8 cellular contexts compared by ENCODE assay signal in the genomic region with DNA sequence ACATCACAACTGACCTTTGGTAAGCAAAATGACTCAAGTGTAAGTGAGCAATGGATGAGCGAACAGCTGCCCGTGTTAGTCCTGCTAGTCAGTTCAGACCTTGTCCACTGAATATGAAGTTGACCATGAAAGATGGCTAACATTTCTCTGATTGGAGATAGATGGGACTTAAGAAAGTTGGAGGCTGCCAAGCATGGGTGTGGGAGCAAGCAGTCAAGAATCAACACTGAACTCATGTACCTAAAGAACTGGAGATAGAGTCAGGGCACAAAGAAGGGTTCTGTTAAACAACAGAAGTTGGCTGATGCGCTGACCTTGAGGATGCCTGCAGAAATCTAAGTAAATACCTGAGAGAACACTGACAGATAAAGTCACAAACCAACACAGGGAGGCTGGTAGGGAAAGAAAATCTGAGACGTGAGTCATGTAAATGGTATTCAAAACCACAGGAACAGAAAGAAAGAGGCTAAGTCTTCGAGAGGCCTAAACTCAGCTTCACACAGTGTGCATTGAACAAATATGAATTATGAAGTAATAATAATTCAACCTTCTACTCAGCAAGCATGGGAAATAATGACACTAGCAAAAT. TPM values are rescaled to one million over a fixed set of nuclear protein-coding genes. Genes with fewer than 3 reads are reported as not detected.
A peak's percentile ranks its signal among the peaks of the same experiment; 100 is the strongest.
DNase-seq lines count a peak whose midpoint lies in the region; ATAC-seq and TF ChIP-seq lines count a peak whose summit lies in the region.
"Had no signal": no experiment of that assay in that cellular context is flagged by ENCODE, and none has a peak within 500 bp of the region (broad histone marks: within the 10 kb centered on the region; RNA-seq: fewer than 3 reads in every experiment).

No MANE protein-coding gene starts in this region.

- peak overlapping the region; percentile 87 for H2BK20ac ChIP-seq in IMR-90 (ENCODE audit: low read depth, low read length)

- H3K9ac ChIP-seq in IMR-90 (ENCODE audit: low read depth, low read length): no peak overlapping the region

- H2BK15ac ChIP-seq in IMR-90 (ENCODE audit: low read depth, low read length): peak overlapping the region; percentile 94; the same call in 2 of the 3 replicates

- dilution Hi-C loops in IMR-90 (cut with HindIII; ENCODE audit: low sequenced_read_pairs, unreplicated experiment): no loop called here

- H3K14ac ChIP-seq in IMR-90 (replicated peaks; ENCODE audit: low read depth, low read length): peak overlapping the region; percentile 82

- DNase-seq in IMR-90 (peak; percentile 92), astrocyte of the hippocampus (ENCODE audit: low read depth, low spot score) (peak; percentile 93), kidney glomerular epithelial cell (lab: John Stamatoyannopoulos, UW) (peak; percentile 91), upper lobe of left lung (no peak), GM19238 (ENCODE audit: insufficient read length, low spot score) (no peak), head of caudate nucleus (no peak)
- DNase-seq: naive B cell had no signal

- peak overlapping the region; percentile 95 for H2BK120ac ChIP-seq in IMR-90 (ENCODE audit: low read depth, low read length)

- H3K18ac ChIP-seq in IMR-90 (ENCODE audit: low read depth, low read length): peak overlapping the region; percentile 78

- CTCF ChIA-PET in IMR-90 (lab: Yijun Ruan, JAX): interaction anchor here (0.5 kb wide), 1 partner anchor 27 kb away, joined by 3 read pairs; no protein-coding TSS in a partner anchor

- H3K4me3 ChIP-seq in IMR-90 (ENCODE audit: insufficient read depth, low read depth, low read length) (no peak overlapping the region), upper lobe of left lung (no peak overlapping the region)

- TF ChIP-seq EP300 in upper lobe of left lung (IDR thresholded peaks at IDR 0.05): no peak

- 8% methylated on average over 2 of the region's 5 CpGs; no CpG with 5 or more reads in 1 of the 2 experiments for WGBS in IMR-90 (ENCODE audit: extremely low coverage in 2 of 2, insufficient read length in 1 of 2), 2 experiments
- 68 to 73% methylated on average over 5 of the region's 5 CpGs for WGBS in upper lobe of left lung, 2 donors

- no peaks in the 10 kb centered on the region for H3K9me3 ChIP-seq in IMR-90 (ENCODE audit: control insufficient read depth, insufficient read depth, low read length)
- H3K9me3 ChIP-seq in upper lobe of left lung: no peaks in the 10 kb centered on the region

- no peak for TF ChIP-seq CTCF in IMR-90 (conservative IDR thresholded peaks at IDR 0.05; ENCODE audit: low read depth, low read length)
- no peak for TF ChIP-seq CTCF in upper lobe of left lung (IDR thresholded peaks at IDR 0.05)

- peak overlapping the region; percentile 93 for H2BK5ac ChIP-seq in IMR-90 (ENCODE audit: low read depth, low read length, poor library complexity, severe bottlenecking)

- H3K4ac ChIP-seq in IMR-90 (ENCODE audit: low read depth, low read length): peak overlapping the region; percentile 89

- no peak for TF ChIP-seq POLR2A in IMR-90 (IDR thresholded peaks at IDR 0.05; ENCODE audit: low read depth, low read length)
- no peak for TF ChIP-seq POLR2A in upper lobe of left lung (IDR thresholded peaks at IDR 0.05)

- H3K4me1 ChIP-seq in IMR-90 (ENCODE audit: control insufficient read depth, insufficient read depth, low read length) (peaks cover 14% of the 10 kb centered on the region), upper lobe of left lung (peaks cover 3 to 19% (median 12%) of the 10 kb centered on the region in 4 donors)

- H3K27ac ChIP-seq in IMR-90 (ENCODE audit: insufficient read depth, low read length) (peak overlapping the region; percentile 94), upper lobe of left lung (peak overlapping the region in 2 of 4 donors; percentile 0 to 10)

- peak overlapping the region; percentile 79 for H2AK5ac ChIP-seq in IMR-90 (ENCODE audit: low read depth, low read length)

- H4K8ac ChIP-seq in IMR-90 (ENCODE audit: low read depth in 2 of 2, low read length in 2 of 2): peak overlapping the region; percentile 39 to 86; a peak in 3 of 4 replicates

- H2AFZ ChIP-seq in IMR-90 (replicated peaks; ENCODE audit: low read length, poor library complexity): peak overlapping the region; percentile 50

- peak overlapping the region; percentile 91 for H3K23ac ChIP-seq in IMR-90 (ENCODE audit: low read depth, low read length)

- peak overlapping the region; percentile 68 for H3K56ac ChIP-seq in IMR-90 (ENCODE audit: extremely low read depth, insufficient read depth, low read length)

- H3K79me1 ChIP-seq in IMR-90 (ENCODE audit: low read depth in 1 of 2, low read length in 2 of 2): peaks cover 3 to 40% of the 10 kb centered on the region in 2 experiments; a peak in 3 of 4 replicates

- H4K5ac ChIP-seq in IMR-90 (ENCODE audit: low read depth, low read length): peak overlapping the region; percentile 69; the same call in 1 of the 2 replicates

- H3K36me3 ChIP-seq in IMR-90 (ENCODE audit: control insufficient read depth, insufficient read depth, low read length) (no peaks in the 10 kb centered on the region), upper lobe of left lung (peaks cover 0 to 32% (median 0%) of the 10 kb centered on the region in 4 donors)

- peaks cover 3% of the 10 kb centered on the region; the same call in 1 of the 2 replicates for H4K20me1 ChIP-seq in IMR-90 (ENCODE audit: insufficient read depth, low read length)

- peak overlapping the region; percentile 68 for H3K4me2 ChIP-seq in IMR-90 (ENCODE audit: low read depth, low read length)

- TF ChIP-seq RAD21 in IMR-90 (IDR thresholded peaks at IDR 0.05; ENCODE audit: low read length): no peak

- H2AK9ac ChIP-seq in IMR-90 (replicated peaks; ENCODE audit: low read depth, low read length, poor library complexity): peak overlapping the region; percentile 70

- intact Hi-C loops in IMR-90 (cut with micrococcal nuclease) (loop anchor here (5.0 kb wide), 1 partner anchor 73 kb away; no protein-coding TSS in a partner anchor), head of caudate nucleus (cut with DNase I) (no loop called here)

- peak overlapping the region; percentile 88 for H4K91ac ChIP-seq in IMR-90 (ENCODE audit: insufficient read depth, low read depth, low read length)

- in situ Hi-C loops in IMR-90 (cut with MboI; ENCODE audit: low sequenced_read_pairs): no loop called here

- POLR2A ChIA-PET in IMR-90 (lab: Charles Lee; ENCODE audit: unreplicated experiment): no interaction called here

- no TSS peak for BruUV-seq in IMR-90 (replicated peaks; lab: Mats Ljungman, UMichigan)

- H3K27me3 ChIP-seq in IMR-90 (ENCODE audit: control insufficient read depth, insufficient read depth, low read length) (no peaks in the 10 kb centered on the region), upper lobe of left lung (no peaks in the 10 kb centered on the region)

- peaks cover 7% of the 10 kb centered on the region for H3K9me1 ChIP-seq in IMR-90 (ENCODE audit: insufficient read depth, low read length)

- ATAC-seq in IMR-90 (ENCODE audit: low read depth) (peak; percentile 90), upper lobe of left lung (ENCODE audit: low FRiP score in 2 of 2) (peak; percentile 70 to 75), HG03097 (IDR thresholded peaks at IDR 0.05; ENCODE audit: low FRiP score, unreplicated experiment) (no peak)

TF ChIP-seq in IMR-90, 13 proteins besides CTCF, POLR2A, EP300 and RAD21:
- TF ChIP-seq CHD1 (IDR thresholded peaks at IDR 0.05; ENCODE audit: low read depth, low read length) (no peak), MXI1 (IDR thresholded peaks at IDR 0.05; ENCODE audit: borderline replicate concordance, low read depth, low read length) (no peak), NFE2L2 (IDR thresholded peaks at IDR 0.05; ENCODE audit: low read depth, low read length) (0 out of 2 replicates have a peak, but pooled peaks have one; percentile 8), RCOR1 (IDR thresholded peaks at IDR 0.05; ENCODE audit: insufficient replicate concordance, low read length) (no peak), MAZ (IDR thresholded peaks at IDR 0.05; ENCODE audit: borderline replicate concordance, low read depth, low read length) (no peak), MAFK (IDR thresholded peaks at IDR 0.05; ENCODE audit: low read depth, low read length) (no peak), CEBPB (IDR thresholded peaks at IDR 0.05; ENCODE audit: low read depth, low read length) (no peak), SMC3 (IDR thresholded peaks at IDR 0.05; ENCODE audit: low read depth, low read length) (no peak), FOS (IDR thresholded peaks at IDR 0.05; ENCODE audit: low read depth, low read length) (peak; percentile 71; the same call in 1 of the 2 replicates), RFX5 (IDR thresholded peaks at IDR 0.05; ENCODE audit: low read depth, low read length) (no peak), BHLHE40 (IDR thresholded peaks at IDR 0.05; ENCODE audit: low read depth, low read length) (no peak)
- TF ChIP-seq, protein P1, sequence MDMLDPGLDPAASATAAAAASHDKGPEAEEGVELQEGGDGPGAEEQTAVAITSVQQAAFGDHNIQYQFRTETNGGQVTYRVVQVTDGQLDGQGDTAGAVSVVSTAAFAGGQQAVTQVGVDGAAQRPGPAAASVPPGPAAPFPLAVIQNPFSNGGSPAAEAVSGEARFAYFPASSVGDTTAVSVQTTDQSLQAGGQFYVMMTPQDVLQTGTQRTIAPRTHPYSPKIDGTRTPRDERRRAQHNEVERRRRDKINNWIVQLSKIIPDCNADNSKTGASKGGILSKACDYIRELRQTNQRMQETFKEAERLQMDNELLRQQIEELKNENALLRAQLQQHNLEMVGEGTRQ (IDR thresholded peaks at IDR 0.05; ENCODE audit: low read depth, low read length): no peak
- TF ChIP-seq, protein P2, sequence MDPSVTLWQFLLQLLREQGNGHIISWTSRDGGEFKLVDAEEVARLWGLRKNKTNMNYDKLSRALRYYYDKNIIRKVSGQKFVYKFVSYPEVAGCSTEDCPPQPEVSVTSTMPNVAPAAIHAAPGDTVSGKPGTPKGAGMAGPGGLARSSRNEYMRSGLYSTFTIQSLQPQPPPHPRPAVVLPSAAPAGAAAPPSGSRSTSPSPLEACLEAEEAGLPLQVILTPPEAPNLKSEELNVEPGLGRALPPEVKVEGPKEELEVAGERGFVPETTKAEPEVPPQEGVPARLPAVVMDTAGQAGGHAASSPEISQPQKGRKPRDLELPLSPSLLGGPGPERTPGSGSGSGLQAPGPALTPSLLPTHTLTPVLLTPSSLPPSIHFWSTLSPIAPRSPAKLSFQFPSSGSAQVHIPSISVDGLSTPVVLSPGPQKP (IDR thresholded peaks at IDR 0.05; ENCODE audit: borderline replicate concordance, low read depth, low read length): no peak

RNA-seq across cellular contexts. Expression of a gene that starts 30.7 kb away (rescaled TPM):
- 8.4 and 8.6 TPM in 2 replicates for total RNA-seq in IMR-90 (2012; rRNA removed)
- polyA plus RNA-seq in IMR-90 (2012; rRNA removed): 40.4 and 47.0 TPM in 2 replicates
- 50.7 and 52.3 TPM in 2 replicates for polyA plus RNA-seq in IMR-90 (2012; cell fraction: cytosol; rRNA removed)
- polyA plus RNA-seq in IMR-90 (2012; cell fraction: nucleus; rRNA removed; ENCODE audit: low replicate concordance): 95.5 and 110 TPM in 2 replicates
- total RNA-seq in upper lobe of left lung: 100 to 1,000 TPM in 3 of 6 donors, 10 to 100 TPM in 3; 52.7 to 201 (median 98.9) TPM

RNA-seq across cellular contexts. Expression of a gene that starts 48.4 kb away (rescaled TPM):
- total RNA-seq in IMR-90 (2012; rRNA removed) (34.1 and 44.4 TPM in 2 replicates), upper lobe of left lung (10 to 100 TPM; 19.6 to 46.1 (median 28.9) TPM)
- polyA plus RNA-seq in IMR-90 (2012; rRNA removed): 10.1 and 12.6 TPM in 2 replicates
- polyA plus RNA-seq in IMR-90 (2012; cell fraction: cytosol; rRNA removed): 5.4 and 8.9 TPM in 2 replicates
- 6.6 and 14.6 TPM in 2 replicates for polyA plus RNA-seq in IMR-90 (2012; cell fraction: nucleus; rRNA removed; ENCODE audit: low replicate concordance)

Comparison
In these comparisons a context has a peak if more than half of its experiments do, and no peak if none do; other contexts are left out.
1. DNase-seq: peak in IMR-90 (single experiment), astrocyte of the hippocampus (single experiment) and kidney glomerular epithelial cell (single experiment); none in upper lobe of left lung (0 of 2), GM19238 (single experiment) and head of caudate nucleus (0 of 42).